1 cellular context compared by ENCODE assay signal in the genomic region with DNA sequence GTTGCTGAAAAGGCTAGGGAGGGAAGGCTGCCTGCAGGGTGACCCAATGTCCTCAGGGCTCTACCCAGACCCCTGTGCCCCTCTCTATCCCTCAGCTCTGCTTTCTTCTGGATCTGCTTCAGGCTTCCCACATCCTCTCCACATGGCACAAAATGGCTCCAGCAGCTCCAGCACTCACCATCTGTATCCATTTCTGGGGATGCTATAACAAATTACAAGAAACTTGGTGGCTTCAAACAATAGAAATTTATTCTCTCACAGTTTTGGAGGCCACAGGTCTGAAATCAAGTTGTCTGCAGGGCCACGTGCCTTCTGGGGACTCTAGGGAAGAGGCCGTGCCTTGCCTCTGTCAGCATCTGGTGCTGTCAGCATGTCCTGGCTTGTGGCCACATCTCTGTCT.
TF ChIP-seq lines count a peak whose summit lies in the region.

No MANE protein-coding gene starts in this region.

TF ChIP-seq in H1, 55 proteins besides CTCF, POLR2A, EP300 and RAD21:
- TF ChIP-seq KDM1A (IDR thresholded peaks at IDR 0.05; ENCODE audit: borderline replicate concordance, low read length) (0 out of 2 replicates have a peak, but pooled peaks have one; percentile 16), EGR1 (IDR thresholded peaks at IDR 0.05; ENCODE audit: borderline replicate concordance, low read depth, low read length) (no peak)
